12 cellular contexts compared by ENCODE assay signal in genomic region chr18:79371536-79372210, GRCh38. TPM values are rescaled to one million over a fixed set of nuclear protein-coding genes. Genes with fewer than 3 reads are reported as not detected.
DNase-seq lines count a peak whose midpoint lies in the region; ATAC-seq, FAIRE-seq and TF ChIP-seq lines count a peak whose summit lies in the region.
"Had no signal": no experiment of that assay in that cellular context is flagged by ENCODE, and none has a peak within 500 bp of the region (broad histone marks: within the 10 kb centered on the region; RNA-seq: fewer than 3 reads in every experiment).

No MANE protein-coding gene starts in this region.

- no peak overlapping the region for H3K4me3 Mint-ChIP-seq in activated CD4-positive, alpha-beta memory T cell treated with anti-CD3 and anti-CD28 coated beads for 36 hours
- peak overlapping the region in 7 of 10 donors; percentile 0 to 76 (median 34) for H3K4me3 Mint-ChIP-seq in naive thymus-derived CD8-positive, alpha-beta T cell
- H3K4me3 Mint-ChIP-seq: neural crest cell had no signal

- H3K4me1 Mint-ChIP-seq in activated CD4-positive, alpha-beta memory T cell treated with anti-CD3 and anti-CD28 coated beads for 36 hours (ENCODE audit: low read depth): peaks cover 20% of the 10 kb centered on the region
- H3K4me1 Mint-ChIP-seq in naive thymus-derived CD8-positive, alpha-beta T cell: peaks cover 9 to 37% (median 31%) of the 10 kb centered on the region in 4 donors

- H3K27me3 Mint-ChIP-seq in activated CD4-positive, alpha-beta memory T cell treated with anti-CD3 and anti-CD28 coated beads for 36 hours: no peaks in the 10 kb centered on the region
- H3K27me3 Mint-ChIP-seq in naive thymus-derived CD8-positive, alpha-beta T cell: no peaks in the 10 kb centered on the region

- CTCF ChIA-PET in activated CD4-positive, alpha-beta memory T cell treated with anti-CD3 and anti-CD28 coated beads for 36 hours (lab: Charles Lee): no interaction called here

- intact Hi-C loops in activated CD4-positive, alpha-beta memory T cell treated with anti-CD3 and anti-CD28 coated beads for 36 hours (cut with micrococcal nuclease): no loop called here

- ATAC-seq in HG02610 (IDR thresholded peaks at IDR 0.05; ENCODE audit: unreplicated experiment): peak; percentile 67
- peak; percentile 50 to 68 for ATAC-seq in naive thymus-derived CD8-positive, alpha-beta T cell
- no peak for ATAC-seq in GM21526 (IDR thresholded peaks at IDR 0.05; ENCODE audit: low FRiP score, unreplicated experiment)
- ATAC-seq: Panc1 had no signal

- 0 out of 2 replicates have a peak, but pooled peaks have one; percentile 36 for TF ChIP-seq POLR2A in GM12891 (IDR thresholded peaks at IDR 0.05; ENCODE audit: low read depth, low read length)

- POLR2A ChIA-PET in activated CD4-positive, alpha-beta memory T cell treated with anti-CD3 and anti-CD28 coated beads for 36 hours (lab: Charles Lee): no interaction called here
- POLR2A ChIA-PET in naive thymus-derived CD8-positive, alpha-beta T cell (lab: Charles Lee): interaction anchor here (0.6 kb wide), 1 partner anchor 811 kb away, joined by 5 read pairs; no protein-coding TSS in a partner anchor

- H3K27ac Mint-ChIP-seq in activated CD4-positive, alpha-beta memory T cell treated with anti-CD3 and anti-CD28 coated beads for 36 hours: peak overlapping the region; percentile 73
- H3K27ac Mint-ChIP-seq in naive thymus-derived CD8-positive, alpha-beta T cell: peak overlapping the region; percentile 58 to 89 (median 78)

- H3K9me3 Mint-ChIP-seq in activated CD4-positive, alpha-beta memory T cell treated with anti-CD3 and anti-CD28 coated beads for 36 hours: no peaks in the 10 kb centered on the region
- H3K9me3 Mint-ChIP-seq in naive thymus-derived CD8-positive, alpha-beta T cell: no peaks in the 10 kb centered on the region
- H3K9me3 Mint-ChIP-seq: neural crest cell had no signal

- peaks cover 3% of the 10 kb centered on the region for H3K36me3 Mint-ChIP-seq in activated CD4-positive, alpha-beta memory T cell treated with anti-CD3 and anti-CD28 coated beads for 36 hours
- peaks cover 0 to 27% (median 0%) of the 10 kb centered on the region in 3 donors for H3K36me3 Mint-ChIP-seq in naive thymus-derived CD8-positive, alpha-beta T cell

- FAIRE-seq in GM12891 (lab: Jason Lieb, UNC): peak; percentile 81

- DNase-seq in GM12891 (ENCODE audit: insufficient read length, low spot score): no peak
- peak; percentile 27 for DNase-seq in activated CD4-positive, alpha-beta memory T cell treated with anti-CD3 and anti-CD28 coated beads for 36 hours
- no peak for DNase-seq in naive thymus-derived CD8-positive, alpha-beta T cell
- no peak for DNase-seq in HuH-7 (ENCODE audit: low spot score)
- DNase-seq in mucosa of gallbladder (ENCODE audit: low spot score): no peak
- DNase-seq: Caco-2, caudate nucleus, head of caudate nucleus had no signal

TF ChIP-seq in GM12891, 5 proteins besides CTCF, POLR2A, EP300 and RAD21:
- TF ChIP-seq TAF1 (IDR thresholded peaks at IDR 0.05; ENCODE audit: low read depth, low read length) (no peak), SPI1 (IDR thresholded peaks at IDR 0.05; ENCODE audit: low read depth, low read length) (no peak), PAX5 (IDR thresholded peaks at IDR 0.05; ENCODE audit: insufficient read depth, low read length, severe bottlenecking) (no peak), POLR2AphosphoS5 (IDR thresholded peaks at IDR 0.05; ENCODE audit: low read depth, low read length) (0 out of 2 replicates have a peak, but pooled peaks have one; percentile 45), POU2F2 (IDR thresholded peaks at IDR 0.05; ENCODE audit: low read depth, low read length) (no peak)

RNA-seq across cellular contexts. Expression of gene NFATC1, which starts 24.1 kb away (rescaled TPM):
- polyA plus RNA-seq in GM12891 (2012; ENCODE audit: low read depth, missing spikeins): 34.8 TPM
- total RNA-seq in activated CD4-positive, alpha-beta memory T cell treated with anti-CD3 and anti-CD28 coated beads for 36 hours: 10 to 100 TPM; 83.7 to 85.4 TPM
- 10 to 100 TPM; 50.2 to 51.0 TPM for total RNA-seq in naive thymus-derived CD8-positive, alpha-beta T cell
- polyA plus RNA-seq in naive thymus-derived CD8-positive, alpha-beta T cell: 10 to 100 TPM; 12.7 to 34.9 (median 17.4) TPM
- total RNA-seq in mucosa of gallbladder: 7.4 TPM
